In genomic region chr1:21251773-21252471, GRCh38 we compare ENCODE assay signal across 8 cellular contexts. TPM values are rescaled to one million over a fixed set of nuclear protein-coding genes. Genes with fewer than 3 reads are reported as not detected.
DNase-seq lines count a peak whose midpoint lies in the region; ATAC-seq and TF ChIP-seq lines count a peak whose summit lies in the region.

No MANE protein-coding gene starts in this region.

- H3K4me3 ChIP-seq in ascending aorta (no peak overlapping the region), stomach (no peak overlapping the region)

- H3K9me3 ChIP-seq in ascending aorta (no peaks in the 10 kb centered on the region), stomach (no peaks in the 10 kb centered on the region)

- TF ChIP-seq POLR2A in stomach (IDR thresholded peaks at IDR 0.05), result no peak

- H3K36me3 ChIP-seq in ascending aorta, result peaks cover 39 to 67% of the 10 kb centered on the region in 2 donors
- peaks cover 40 to 90% (median 85%) of the 10 kb centered on the region in 4 donors for H3K36me3 ChIP-seq in stomach

- H3K27ac ChIP-seq in ascending aorta, result peak overlapping the region; percentile 76 to 80
- peak overlapping the region; percentile 68 to 86 (median 74) for H3K27ac ChIP-seq in stomach

- H3K4me1 ChIP-seq in ascending aorta (peaks cover 19 to 42% of the 10 kb centered on the region in 2 donors), stomach (peaks cover 25 to 48% (median 40%) of the 10 kb centered on the region in 4 donors)

- intact Hi-C loops in ascending aorta (cut with DNase I) (loop anchor here (1.0 to 2.0 kb wide), 2 partner anchors 10 to 39 kb away; partner anchors contain the start of gene ECE1), stomach (cut with DNase I; ENCODE audit: low total_unique reads) (no loop called here)

- TF ChIP-seq CTCF in ascending aorta (IDR thresholded peaks at IDR 0.05) (no peak), stomach (IDR thresholded peaks at IDR 0.05) (no peak)

- 17 to 41% (median 25%) methylated on average over 4 of the region's 4 CpGs for WGBS in stomach, 5 donors

- no peak for ATAC-seq in GM21529 (IDR thresholded peaks at IDR 0.05; ENCODE audit: unreplicated experiment)

- TF ChIP-seq EP300 in stomach (IDR thresholded peaks at IDR 0.05), result no peak

- DNase-seq in stimulated activated naive CD4-positive, alpha-beta T cell treated with Interleukin-2 at 50 U/mL for 16 hours (lab: John Stamatoyannopoulos, UW), result peak; percentile 31
- no peak for DNase-seq in stimulated activated naive CD4-positive, alpha-beta T cell (lab: John Stamatoyannopoulos, UW)
- peak; percentile 77 to 97 for DNase-seq in ascending aorta (ENCODE audit: low spot score in 2 of 2)
- DNase-seq in kidney tubule cell (ENCODE audit: low spot score), result peak; percentile 95
- peak; percentile 80 for DNase-seq in stomach
- no peak for DNase-seq in OCI-M2 (lab: John Stamatoyannopoulos, UW; ENCODE audit: unreplicated experiment)
- no peak for DNase-seq in cerebellar cortex (ENCODE audit: low spot score)

- H3K27me3 ChIP-seq in ascending aorta (no peaks in the 10 kb centered on the region), stomach (no peaks in the 10 kb centered on the region)

RNA-seq across cellular contexts. Expression of gene ECE1, which starts 38.3 kb away (rescaled TPM):
- total RNA-seq in ascending aorta, result 336 TPM
- total RNA-seq in stomach, result 100 to 1,000 TPM in 2 of 5 donors, 10 to 100 TPM in 3; 40.2 to 574 (median 71.4) TPM
- 10 to 100 TPM; 17.6 to 30.9 (median 25.4) TPM for polyA plus RNA-seq in stomach

Comparison
In these comparisons a context has a peak if more than half of its experiments do, and no peak if none do; other contexts are left out.
1. DNase-seq: peak in stimulated activated naive CD4-positive, alpha-beta T cell treated with Interleukin-2 at 50 U/mL for 16 hours (single experiment), ascending aorta (2 of 2), kidney tubule cell (single experiment) and stomach (single experiment); none in stimulated activated naive CD4-positive, alpha-beta T cell (0 of 6), OCI-M2 (single experiment) and cerebellar cortex (single experiment).